ENCODE assay signal across 7 cellular contexts in the genomic region with DNA sequence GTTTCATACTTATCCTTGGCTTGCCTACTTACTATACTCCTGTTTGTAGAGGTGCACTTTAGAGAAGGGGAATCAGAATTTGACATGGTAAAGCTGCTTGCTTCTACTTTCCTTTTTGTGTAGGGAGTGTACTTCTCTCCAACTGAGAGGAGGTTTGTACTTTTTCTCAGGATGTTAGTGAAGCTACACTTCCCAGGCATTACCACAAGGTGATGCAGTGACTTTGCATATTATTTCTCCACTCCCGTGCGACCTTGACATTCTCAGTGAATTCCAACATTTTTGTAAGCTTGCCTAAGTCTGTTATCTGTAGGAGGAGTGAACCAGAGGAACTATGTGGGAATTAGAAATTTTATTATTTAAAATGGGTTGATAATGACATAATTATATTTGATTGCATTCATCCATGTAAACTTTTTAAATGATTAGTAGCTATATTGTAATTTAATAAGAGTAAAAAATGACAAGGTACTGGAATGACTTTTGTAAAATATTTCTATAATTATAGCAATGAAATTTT. TPM values are rescaled to one million over a fixed set of nuclear protein-coding genes. Genes with fewer than 3 reads are reported as not detected.
DNase-seq lines count a peak whose midpoint lies in the region; ATAC-seq and TF ChIP-seq lines count a peak whose summit lies in the region.

No MANE protein-coding gene starts in this region.

- no peak overlapping the region for H3K4me3 Mint-ChIP-seq in stimulated activated effector memory CD8-positive, alpha-beta T cell treated with anti-CD3 and anti-CD28 coated beads, Interleukin-12 subunit alpha, Interleukin-12 subunit beta, amount 100 ng/mL, for 72 hours

- H3K27me3 ChIP-seq in SJSA1 (replicated peaks): no peaks in the 10 kb centered on the region

- peak overlapping the region; percentile 65 for H3K27ac ChIP-seq in SJSA1

- peaks cover 21% of the 10 kb centered on the region for H3K36me3 ChIP-seq in SJSA1

- H3K36me3 Mint-ChIP-seq in stimulated activated effector memory CD8-positive, alpha-beta T cell treated with anti-CD3 and anti-CD28 coated beads, Interleukin-12 subunit alpha, Interleukin-12 subunit beta, amount 100 ng/mL, for 72 hours: peaks cover 62% of the 10 kb centered on the region

- H3K9me3 Mint-ChIP-seq in stimulated activated effector memory CD8-positive, alpha-beta T cell treated with anti-CD3 and anti-CD28 coated beads, Interleukin-12 subunit alpha, Interleukin-12 subunit beta, amount 100 ng/mL, for 72 hours: no peaks in the 10 kb centered on the region

- H3K27ac Mint-ChIP-seq in stimulated activated effector memory CD8-positive, alpha-beta T cell treated with anti-CD3 and anti-CD28 coated beads, Interleukin-12 subunit alpha, Interleukin-12 subunit beta, amount 100 ng/mL, for 72 hours: no peak overlapping the region

- H3K9me3 ChIP-seq in SJSA1 (replicated peaks): no peaks in the 10 kb centered on the region

- H3K4me1 Mint-ChIP-seq in stimulated activated effector memory CD8-positive, alpha-beta T cell treated with anti-CD3 and anti-CD28 coated beads, Interleukin-12 subunit alpha, Interleukin-12 subunit beta, amount 100 ng/mL, for 72 hours: peaks cover 47% of the 10 kb centered on the region

- H3K4me3 ChIP-seq in SJSA1: no peak overlapping the region
- H3K4me3 ChIP-seq in retinal pigment epithelial cell (ENCODE audit: low read length): no peak overlapping the region

- peak; percentile 80 for TF ChIP-seq CTCF in retinal pigment epithelial cell (conservative IDR thresholded peaks at IDR 0.05; ENCODE audit: low read depth, low read length)

- DNase-seq in EH (ENCODE audit: low read depth): peak; percentile 84
- DNase-seq in HK-2 (ENCODE audit: unreplicated experiment): peak; percentile 30
- peak; percentile 49 to 76 for DNase-seq in SJSA1 (ENCODE audit: low read depth in 1 of 2, low spot score in 2 of 2)
- peak; percentile 68 for DNase-seq in fibroblast of peridontal ligament (ENCODE audit: extremely low read depth)
- DNase-seq in retinal pigment epithelial cell (ENCODE audit: low read depth): no peak
- DNase-seq in GM19240 (ENCODE audit: insufficient read length, low spot score): no peak
- no peak for DNase-seq in stimulated activated effector memory CD8-positive, alpha-beta T cell treated with anti-CD3 and anti-CD28 coated beads, Interleukin-12 subunit alpha, Interleukin-12 subunit beta, amount 100 ng/mL, for 72 hours (ENCODE audit: low spot score in 2 of 2)

- no peak for ATAC-seq in stimulated activated effector memory CD8-positive, alpha-beta T cell treated with anti-CD3 and anti-CD28 coated beads, Interleukin-12 subunit alpha, Interleukin-12 subunit beta, amount 100 ng/mL, for 72 hours

- H3K4me1 ChIP-seq in SJSA1 (replicated peaks): peaks cover 11% of the 10 kb centered on the region

RNA-seq across cellular contexts. Expression of gene TAX1BP1, which starts 5.2 kb away (rescaled TPM):
- total RNA-seq in SJSA1 (2014; rRNA removed; shearing (Covaris generic)): 97.4 and 101 TPM in 2 replicates

Comparison
In these comparisons a context has a peak if more than half of its experiments do, and no peak if none do; other contexts are left out.
1. DNase-seq: peak in EH (single experiment), HK-2 (single experiment), SJSA1 (2 of 2) and fibroblast of peridontal ligament (single experiment); none in retinal pigment epithelial cell (single experiment), GM19240 (single experiment) and stimulated activated effector memory CD8-positive, alpha-beta T cell treated with anti-CD3 and anti-CD28 coated beads, Interleukin-12 subunit alpha, Interleukin-12 subunit beta, amount 100 ng/mL, for 72 hours (0 of 2).